Comparison of ENCODE assay signal across 1 cellular context in genomic region chr6:17987576-17988421, GRCh38.
TF ChIP-seq lines count a peak whose summit lies in the region.

TSS of gene KIF13A (minus strand) at chr6:17987635. CDS start at chr6:17987463, 172 bp downstream.

TF ChIP-seq in HepG2, 621 proteins besides CTCF, POLR2A, EP300 and RAD21 (continued from another document and continues in another):
- TF ChIP-seq ZNF276 (CRISPR knock-in tag; IDR thresholded peaks at IDR 0.05; ENCODE audit: low read depth) = peak; percentile 76
- TF ChIP-seq ZNF691 (CRISPR knock-in tag; IDR thresholded peaks at IDR 0.05; ENCODE audit: borderline replicate concordance, low read depth) = no peak
- no peak for TF ChIP-seq ZNF431 (CRISPR knock-in tag; IDR thresholded peaks at IDR 0.05; ENCODE audit: borderline replicate concordance, low read depth)
- no peak for TF ChIP-seq AKAP8 (CRISPR knock-in tag; IDR thresholded peaks at IDR 0.05)
- TF ChIP-seq ZSCAN30 (CRISPR knock-in tag; IDR thresholded peaks at IDR 0.05) = no peak
- no peak for TF ChIP-seq ZNF337 (CRISPR knock-in tag; IDR thresholded peaks at IDR 0.05; ENCODE audit: borderline replicate concordance, low read depth)
- no peak for TF ChIP-seq TOE1 (CRISPR knock-in tag; IDR thresholded peaks at IDR 0.05)
- no peak for TF ChIP-seq ZNF800 (CRISPR knock-in tag; IDR thresholded peaks at IDR 0.05)
- TF ChIP-seq NR0B2 (CRISPR knock-in tag; IDR thresholded peaks at IDR 0.05) = no peak; the same call in 1 of the 2 replicates
- TF ChIP-seq HIVEP1 (CRISPR knock-in tag; IDR thresholded peaks at IDR 0.05) = no peak
- TF ChIP-seq ZNF563 (CRISPR knock-in tag; IDR thresholded peaks at IDR 0.05) = peak; percentile 49; the same call in 1 of the 2 replicates
- TF ChIP-seq HBP1 (CRISPR knock-in tag; IDR thresholded peaks at IDR 0.05; ENCODE audit: low read depth) = no peak
- no peak for TF ChIP-seq CBX1 (IDR thresholded peaks at IDR 0.05; ENCODE audit: low read depth)
- peak; percentile 54 for TF ChIP-seq SAP130 (CRISPR knock-in tag; IDR thresholded peaks at IDR 0.05; ENCODE audit: low read depth)
- no peak; the same call in 1 of the 2 replicates for TF ChIP-seq ZNF598 (CRISPR knock-in tag; IDR thresholded peaks at IDR 0.05; ENCODE audit: borderline replicate concordance)
- no peak for TF ChIP-seq MEIS2 (CRISPR knock-in tag; IDR thresholded peaks at IDR 0.05)
- no peak for TF ChIP-seq KAT8 (CRISPR knock-in tag; IDR thresholded peaks at IDR 0.05)
- no peak for TF ChIP-seq ZNF552 (CRISPR knock-in tag; IDR thresholded peaks at IDR 0.05; ENCODE audit: borderline replicate concordance)
- no peak for TF ChIP-seq SATB2 (CRISPR knock-in tag; IDR thresholded peaks at IDR 0.05)
- TF ChIP-seq SP4 (CRISPR knock-in tag; IDR thresholded peaks at IDR 0.05) = no peak
- no peak for TF ChIP-seq PLRG1 (conservative IDR thresholded peaks at IDR 0.05)
- TF ChIP-seq ZNF83 (CRISPR knock-in tag; IDR thresholded peaks at IDR 0.05; ENCODE audit: borderline replicate concordance) = no peak
- TF ChIP-seq POLR2AphosphoS2 (IDR thresholded peaks at IDR 0.05; ENCODE audit: low read depth, low read length) = no peak
- no peak for TF ChIP-seq FIP1L1 (IDR thresholded peaks at IDR 0.05; ENCODE audit: borderline replicate concordance, insufficient read depth, low read depth, low read length)
- no peak for TF ChIP-seq ZNF274 (CRISPR knock-in tag; IDR thresholded peaks at IDR 0.05)
- no peak for TF ChIP-seq KAT2B (IDR thresholded peaks at IDR 0.05; ENCODE audit: borderline replicate concordance, low read depth, low read length)
- no peak for TF ChIP-seq TOPORS (CRISPR knock-in tag; IDR thresholded peaks at IDR 0.05)
- no peak for TF ChIP-seq CREM (IDR thresholded peaks at IDR 0.05)
- TF ChIP-seq CREM (CRISPR knock-in tag; IDR thresholded peaks at IDR 0.05) = no peak
- no peak for TF ChIP-seq ZNF224 (CRISPR knock-in tag; IDR thresholded peaks at IDR 0.05)
- peak; percentile 40; the same call in 1 of the 2 replicates for TF ChIP-seq MTA1 (CRISPR knock-in tag; IDR thresholded peaks at IDR 0.05; ENCODE audit: borderline replicate concordance)
- peak; percentile 68 for TF ChIP-seq ZBTB2 (CRISPR knock-in tag; IDR thresholded peaks at IDR 0.05; ENCODE audit: low read depth)
- no peak for TF ChIP-seq USF2 (IDR thresholded peaks at IDR 0.05; ENCODE audit: low read depth, low read length)
- no peak for TF ChIP-seq USF2 (CRISPR knock-in tag; IDR thresholded peaks at IDR 0.05; ENCODE audit: borderline replicate concordance)
- peak; percentile 87; the same call in 1 of the 2 replicates for TF ChIP-seq ZNF790 (CRISPR knock-in tag; IDR thresholded peaks at IDR 0.05; ENCODE audit: borderline replicate concordance)
- no peak for TF ChIP-seq REST (IDR thresholded peaks at IDR 0.05; ENCODE audit: borderline replicate concordance in 1 of 2, low read depth in 1 of 2, low read length in 2 of 2)
- no peak; the same call in 1 of the 2 replicates for TF ChIP-seq E2F5 (CRISPR knock-in tag; conservative IDR thresholded peaks at IDR 0.05)
- TF ChIP-seq SAFB2 (CRISPR knock-in tag; IDR thresholded peaks at IDR 0.05; ENCODE audit: borderline replicate concordance, low read depth) = peak; percentile 40; the same call in 1 of the 2 replicates
- TF ChIP-seq NFYB (CRISPR knock-in tag; IDR thresholded peaks at IDR 0.05) = no peak
- TF ChIP-seq ZFP37 (CRISPR knock-in tag; IDR thresholded peaks at IDR 0.05; ENCODE audit: borderline replicate concordance) = no peak
- TF ChIP-seq ZSCAN21 (CRISPR knock-in tag; IDR thresholded peaks at IDR 0.05; ENCODE audit: borderline replicate concordance) = peak; percentile 70; the same call in 1 of the 2 replicates
- no peak for TF ChIP-seq ZBTB26 (CRISPR knock-in tag; IDR thresholded peaks at IDR 0.05; ENCODE audit: borderline replicate concordance)
- no peak for TF ChIP-seq PTBP1 (IDR thresholded peaks at IDR 0.05; ENCODE audit: low read depth, low read length, poor library complexity, severe bottlenecking)
- no peak for TF ChIP-seq FOXA1 (IDR thresholded peaks at IDR 0.05)
- TF ChIP-seq FOXA1 (CRISPR knock-in tag; IDR thresholded peaks at IDR 0.05) = no peak
- no peak for TF ChIP-seq ZKSCAN5 (CRISPR knock-in tag; IDR thresholded peaks at IDR 0.05)
